Comparison of ENCODE assay signal across 8 cellular contexts in the genomic region with DNA sequence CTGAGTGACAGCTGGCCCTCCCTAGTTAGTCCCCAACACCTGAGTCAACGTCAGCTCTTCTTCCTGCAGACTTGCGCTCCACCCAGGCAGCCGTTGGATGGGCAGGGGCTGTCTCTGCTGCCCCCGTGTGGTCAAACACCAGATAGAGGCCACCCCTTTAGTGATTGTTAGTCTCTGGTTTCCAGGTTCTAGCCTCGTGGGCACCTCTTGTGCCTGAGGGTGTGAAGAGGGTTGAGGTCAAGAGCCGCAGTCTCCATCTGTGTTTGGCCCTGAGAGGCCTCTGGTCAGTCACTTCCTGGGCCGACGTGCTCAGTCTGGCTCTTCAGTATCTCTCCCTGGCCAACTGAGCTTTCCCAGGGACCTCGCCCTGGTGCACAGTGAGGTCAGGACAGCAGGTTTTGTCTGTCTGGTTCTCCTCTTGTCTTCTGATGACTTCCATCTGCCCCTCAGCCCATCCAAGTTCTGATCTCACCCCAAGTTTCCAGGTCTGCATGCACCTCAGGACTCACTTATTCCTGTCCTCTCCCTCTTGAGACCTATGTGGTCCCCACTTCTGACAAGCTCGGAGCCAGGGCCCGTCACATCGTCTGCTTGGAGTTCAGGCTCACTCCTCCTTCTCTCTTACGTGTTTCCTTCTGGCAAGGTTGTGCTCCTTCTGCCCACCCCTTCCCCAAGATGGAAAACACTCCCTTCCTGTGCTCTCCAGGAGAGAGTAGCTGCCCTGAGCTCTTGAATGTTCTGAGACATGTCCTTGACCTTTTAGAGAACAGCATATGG. TPM values are rescaled to one million over a fixed set of nuclear protein-coding genes. Genes with fewer than 3 reads are reported as not detected.
A peak's percentile ranks its signal among the peaks of the same experiment; 100 is the strongest.
DNase-seq lines count a peak whose midpoint lies in the region; ATAC-seq, FAIRE-seq and TF ChIP-seq lines count a peak whose summit lies in the region.

No MANE protein-coding gene starts in this region.

- peak; percentile 71 to 89 for ATAC-seq in A549
- ATAC-seq in stimulated activated naive CD8-positive, alpha-beta T cell treated with anti-CD3 and anti-CD28 coated beads, Interleukin-15, Interleukin-2, amounts not matched to agents 100 U/mL and 50 U/mL, for 24 hours = peak; percentile 62
- no peak for ATAC-seq in GM18907 (IDR thresholded peaks at IDR 0.05; ENCODE audit: unreplicated experiment)

- 52% methylated on average over 9 of the region's 13 CpGs for WGBS in A549 (ENCODE audit: missing lambda C conversion rate)

- H3K4me3 ChIP-seq in A549 = no peak overlapping the region

- DNase-seq in A549 (ENCODE audit: low read depth in 1 of 2, low spot score in 1 of 2) (peak; percentile 53 to 56), GM18507 (ENCODE audit: extremely low spot score, insufficient read length, low read depth) (peak; percentile 37), NCI-H226 (peak; percentile 44), myocyte (ENCODE audit: low read depth) (peak; percentile 55)
- DNase-seq in activated CD4-positive, alpha-beta T cell treated with anti-CD3 and anti-CD28 coated beads, Interleukin-2, amount 50 U/mL, for 4 hours = peak; percentile 52 to 57
- peak; percentile 19 for DNase-seq in effector CD8-positive, alpha-beta T cell (lab: John Stamatoyannopoulos, UW)
- peak; percentile 75 for DNase-seq in stimulated activated naive CD8-positive, alpha-beta T cell treated with anti-CD3 and anti-CD28 coated beads, Interleukin-15, Interleukin-2, amounts not matched to agents 100 U/mL and 50 U/mL, for 24 hours

- H3K4me1 ChIP-seq in A549 = no peaks in the 10 kb centered on the region

- no peak for FAIRE-seq in A549 (lab: Jason Lieb, UNC)
- FAIRE-seq in GM18507 (lab: Jason Lieb, UNC) = peak; percentile 77

- H3K4me2 ChIP-seq in A549 = no peak overlapping the region

- TF ChIP-seq POLR2A in A549 (IDR thresholded peaks at IDR 0.05; ENCODE audit: low read length) = no peak

- CTCF ChIA-PET in A549 (lab: Yijun Ruan, JAX) = interaction anchor here (0.6 to 13.4 kb wide), 35 partner anchors 9 to 468 kb away, joined by 3 to 214 read pairs (median 4); a partner anchor contains a TSS

- POLR2A ChIA-PET in A549 (lab: Yijun Ruan, JAX) = no interaction called here

- H3K27ac ChIP-seq in A549 = no peak overlapping the region

- H3K9me3 ChIP-seq in A549 = no peaks in the 10 kb centered on the region

- TF ChIP-seq EP300 in A549 (IDR thresholded peaks at IDR 0.05) = no peak

- peak; percentile 64 for TF ChIP-seq CTCF in A549 (IDR thresholded peaks at IDR 0.05)

- TF ChIP-seq RAD21 in A549 (conservative IDR thresholded peaks at IDR 0.05 in 1 of 2, IDR thresholded peaks at IDR 0.05 in 1 of 2) = peak; percentile 52 to 60

TF ChIP-seq in A549, 52 proteins besides CTCF, POLR2A, EP300 and RAD21:
- TF ChIP-seq SMC3 (IDR thresholded peaks at IDR 0.05) = peak; percentile 47
- TF ChIP-seq, protein P1, sequence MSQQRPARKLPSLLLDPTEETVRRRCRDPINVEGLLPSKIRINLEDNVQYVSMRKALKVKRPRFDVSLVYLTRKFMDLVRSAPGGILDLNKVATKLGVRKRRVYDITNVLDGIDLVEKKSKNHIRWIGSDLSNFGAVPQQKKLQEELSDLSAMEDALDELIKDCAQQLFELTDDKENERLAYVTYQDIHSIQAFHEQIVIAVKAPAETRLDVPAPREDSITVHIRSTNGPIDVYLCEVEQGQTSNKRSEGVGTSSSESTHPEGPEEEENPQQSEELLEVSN (IDR thresholded peaks at IDR 0.05; ENCODE audit: borderline replicate concordance, low read depth) = no peak

RNA-seq across cellular contexts. Expression of a gene that starts 20.9 kb away (rescaled TPM):
- polyA plus RNA-seq in A549 (2011; rRNA removed) (24.8 and 32.8 TPM in 2 replicates), A549 (2017; fragmentation: RNase III; extraction: RNeasy Plus Mini Kit Qiagen cat#74134 plus additional on column Dnase treatment) (23.6 to 31.0 TPM (median 30.3 TPM) in 3 replicates)
- 29.6 and 41.4 TPM in 2 replicates for polyA plus RNA-seq in A549 (2012; cell fraction: cytosol; rRNA removed)
- polyA plus RNA-seq in A549 (2012; cell fraction: nucleus; rRNA removed) = 45.3 and 60.4 TPM in 2 replicates
- 19.3 and 25.6 TPM in 2 replicates for polyA minus RNA-seq in A549 (2011; rRNA and poly(A)+ RNA removed)
- 77.8 and 202 TPM in 2 replicates for total RNA-seq in myocyte
- polyA plus RNA-seq in myocyte (2012) = 135 TPM

RNA-seq across cellular contexts. Expression of a gene that starts 48.1 kb away (rescaled TPM):
- polyA plus RNA-seq in A549 (2011; rRNA removed) (0.48 and 0.54 TPM in 2 replicates), A549 (2017; fragmentation: RNase III; extraction: RNeasy Plus Mini Kit Qiagen cat#74134 plus additional on column Dnase treatment) (0.84 to 1.9 TPM (median 1.1 TPM) in 3 replicates)
- polyA plus RNA-seq in A549 (2012; cell fraction: cytosol; rRNA removed) = 1.7 and 2.4 TPM in 2 replicates
- polyA plus RNA-seq in A549 (2012; cell fraction: nucleus; rRNA removed) = 2.2 and 2.3 TPM in 2 replicates
- polyA minus RNA-seq in A549 (2011; rRNA and poly(A)+ RNA removed) = 0.45 and 0.78 TPM in 2 replicates
- 0.32 and 0.73 TPM in 2 replicates for total RNA-seq in myocyte
- 3.8 TPM for polyA plus RNA-seq in myocyte (2012)

Comparison
In these comparisons a context has a peak if more than half of its experiments do, and no peak if none do; other contexts are left out.
1. DNase-seq: peak in every context shown above with its lines; median percentile 75 in stimulated activated naive CD8-positive, alpha-beta T cell treated with anti-CD3 and anti-CD28 coated beads, Interleukin-15, Interleukin-2, amounts not matched to agents 100 U/mL and 50 U/mL, for 24 hours; 55 in myocyte; 54 in A549; 54 in activated CD4-positive, alpha-beta T cell treated with anti-CD3 and anti-CD28 coated beads, Interleukin-2, amount 50 U/mL, for 4 hours; 44 in NCI-H226; 37 in GM18507; 19 in effector CD8-positive, alpha-beta T cell.